ENCODE assay signal across 12 cellular contexts in genomic region chr2:45272549-45273245, GRCh38.
A peak's percentile ranks its signal among the peaks of the same experiment; 100 is the strongest.
DNase-seq lines count a peak whose midpoint lies in the region; FAIRE-seq and TF ChIP-seq lines count a peak whose summit lies in the region.
"Had no signal": no experiment of that assay in that cellular context is flagged by ENCODE, and none has a peak within 500 bp of the region (broad histone marks: within the 10 kb centered on the region; RNA-seq: fewer than 3 reads in every experiment).

No MANE protein-coding gene starts in this region.

- DNase-seq in bronchial epithelial cell (ENCODE audit: low read depth) (no peak), kidney glomerular epithelial cell (lab: John Stamatoyannopoulos, UW) (no peak), esophagus squamous epithelium (lab: John Stamatoyannopoulos, UW) (no peak), NCI-H1694 treated with DMSO at 0.1 percent for 48 hours (lab: John Stamatoyannopoulos, UW) (no peak)
- DNase-seq: KBM-7, Peyer's patch had no signal

- 36 to 39% methylated on average over 1 of the region's 2 CpGs for WGBS in esophagus squamous epithelium, 2 donors

- H3K9me3 ChIP-seq in Loucy (ENCODE audit: insufficient read depth, low read depth, low read length) (no peaks in the 10 kb centered on the region), esophagus squamous epithelium (no peaks in the 10 kb centered on the region)
- H3K9me3 ChIP-seq: Peyer's patch had no signal

- peak; percentile 23 for FAIRE-seq in bronchial epithelial cell (lab: Jason Lieb, UNC)
- FAIRE-seq: GM12891, GM19239 had no signal

- TF ChIP-seq POLR2A in esophagus squamous epithelium (IDR thresholded peaks at IDR 0.05): no peak

- peaks cover 12% of the 10 kb centered on the region for H3K4me1 ChIP-seq in Loucy (ENCODE audit: insufficient read depth, low read length, poor library complexity, severe bottlenecking)
- no peaks in the 10 kb centered on the region for H3K4me1 ChIP-seq in esophagus squamous epithelium
- H3K4me1 ChIP-seq: Peyer's patch had no signal

- H2AFZ ChIP-seq in Loucy (ENCODE audit: low read length): no peak overlapping the region

- H3K27me3 ChIP-seq in Loucy (ENCODE audit: insufficient read depth, low read length, poor library complexity, severe bottlenecking): no peaks in the 10 kb centered on the region
- no peaks in the 10 kb centered on the region for H3K27me3 ChIP-seq in bronchial epithelial cell (ENCODE audit: control insufficient read depth, insufficient read depth, low read length)
- H3K27me3 ChIP-seq in esophagus squamous epithelium: peaks cover 0 to 56% (median 0%) of the 10 kb centered on the region in 4 donors
- H3K27me3 ChIP-seq: Peyer's patch had no signal

- peak overlapping the region; percentile 96 for H3K27ac ChIP-seq in 22Rv1
- H3K27ac ChIP-seq in C4-2B: peak overlapping the region; percentile 69
- no peak overlapping the region for H3K27ac ChIP-seq in esophagus squamous epithelium
- H3K27ac ChIP-seq: Peyer's patch had no signal

- intact Hi-C loops in esophagus squamous epithelium (cut with DNase I): no loop called here

- no peaks in the 10 kb centered on the region for H4K20me1 ChIP-seq in Loucy (ENCODE audit: insufficient read depth, low read length, poor library complexity, severe bottlenecking)

- H3F3A ChIP-seq in Loucy (ENCODE audit: low read depth): no peaks in the 10 kb centered on the region

- no peaks in the 10 kb centered on the region for H3K79me2 ChIP-seq in Loucy (ENCODE audit: insufficient read depth, low read length)

- H3K36me3 ChIP-seq in Loucy (ENCODE audit: insufficient read depth, low read length) (no peaks in the 10 kb centered on the region), bronchial epithelial cell (ENCODE audit: control insufficient read depth, insufficient read depth, low read length) (no peaks in the 10 kb centered on the region), esophagus squamous epithelium (no peaks in the 10 kb centered on the region)
- H3K36me3 ChIP-seq: Peyer's patch had no signal

- no peak for TF ChIP-seq CTCF in 22Rv1 (IDR thresholded peaks at IDR 0.05)
- no peak for TF ChIP-seq CTCF in C4-2B (conservative IDR thresholded peaks at IDR 0.05)
- no peak for TF ChIP-seq CTCF in Loucy (conservative IDR thresholded peaks at IDR 0.05; ENCODE audit: low read length)
- TF ChIP-seq CTCF in bronchial epithelial cell (IDR thresholded peaks at IDR 0.05; ENCODE audit: insufficient read depth, low read length, severe bottlenecking): no peak
- no peak for TF ChIP-seq CTCF in esophagus squamous epithelium (IDR thresholded peaks at IDR 0.05)

- H3K4me3 ChIP-seq in Loucy (ENCODE audit: low read length, poor library complexity, severe bottlenecking) (no peak overlapping the region), bronchial epithelial cell (ENCODE audit: low read depth, low read length) (no peak overlapping the region), esophagus squamous epithelium (no peak overlapping the region)
- H3K4me3 ChIP-seq: GM23338, Peyer's patch had no signal

- H3K9me2 ChIP-seq in Loucy (replicated peaks; ENCODE audit: low read depth, low read length): no peaks in the 10 kb centered on the region

- H3K9ac ChIP-seq in Loucy (ENCODE audit: low read depth, low read length, poor library complexity, severe bottlenecking): no peak overlapping the region

- H3K4me2 ChIP-seq in Loucy (ENCODE audit: low read depth, low read length, poor library complexity, severe bottlenecking): peak overlapping the region; percentile 10
- H3K4me2 ChIP-seq: GM23338 had no signal

Comparison
In these comparisons a context has a peak if more than half of its experiments do, and no peak if none do; other contexts are left out.
1. H3K27ac ChIP-seq: peak in 22Rv1 (single experiment) and C4-2B (single experiment); none in esophagus squamous epithelium (0 of 4).